In genomic region chr1:109790329-109790728, GRCh38 we compare ENCODE assay signal across 14 cellular contexts. TPM values are rescaled to one million over a fixed set of nuclear protein-coding genes. Genes with fewer than 3 reads are reported as not detected.
DNase-seq lines count a peak whose midpoint lies in the region; ATAC-seq and TF ChIP-seq lines count a peak whose summit lies in the region.
"Had no signal": no experiment of that assay in that cellular context is flagged by ENCODE, and none has a peak within 500 bp of the region (broad histone marks: within the 10 kb centered on the region; RNA-seq: fewer than 3 reads in every experiment).

No MANE protein-coding gene starts in this region.

- H3K36me3 ChIP-seq in stomach (no peaks in the 10 kb centered on the region), gastrocnemius medialis (no peaks in the 10 kb centered on the region)
- H3K36me3 ChIP-seq: HAP-1 had no signal

- TF ChIP-seq CTCF in stomach (IDR thresholded peaks at IDR 0.05) (no peak), gastrocnemius medialis (IDR thresholded peaks at IDR 0.05 in 4 of 5, conservative IDR thresholded peaks at IDR 0.05 in 1 of 5) (no peak)

- TF ChIP-seq POLR2A in stomach (IDR thresholded peaks at IDR 0.05), result no peak
- TF ChIP-seq POLR2A in gastrocnemius medialis (IDR thresholded peaks at IDR 0.05), result no peak

- H3K9me3 Mint-ChIP-seq in activated T-cell treated with anti-CD3 and anti-CD28 coated beads, Interleukin-2, amount 50 U/mL, for 72 hours, result no peaks in the 10 kb centered on the region
- H3K9me3 Mint-ChIP-seq in T-cell, result no peaks in the 10 kb centered on the region
- no peaks in the 10 kb centered on the region for H3K9me3 Mint-ChIP-seq in immature natural killer cell

- no peak for TF ChIP-seq EP300 in stomach (IDR thresholded peaks at IDR 0.05)

- H3K27me3 ChIP-seq in stomach, result no peaks in the 10 kb centered on the region
- H3K27me3 ChIP-seq in gastrocnemius medialis, result no peaks in the 10 kb centered on the region

- in situ Hi-C loops in gastrocnemius medialis (cut with MboI; ENCODE audit: low sequenced_read_pairs in 4 of 4), result no loop called here

- H3K9me3 ChIP-seq in stomach (no peaks in the 10 kb centered on the region), gastrocnemius medialis (no peaks in the 10 kb centered on the region)
- H3K9me3 ChIP-seq: HAP-1 had no signal

- CTCF ChIA-PET in T-cell (lab: Charles Lee), result interaction anchor here (0.5 to 2.4 kb wide), 18 partner anchors 9 to 1127 kb away, joined by 3 to 24 read pairs (median 3); partner anchors contain the start of genes AHCYL1 (in 1 of the 2) and GSTM1 (in 1 of the 2)

- H3K4me3 Mint-ChIP-seq in activated T-cell treated with anti-CD3 and anti-CD28 coated beads, Interleukin-2, amount 50 U/mL, for 72 hours, result peak overlapping the region; percentile 64 to 67
- H3K4me3 Mint-ChIP-seq in T-cell, result peak overlapping the region in 1 of 3 donors; percentile 59
- H3K4me3 Mint-ChIP-seq in immature natural killer cell, result peak overlapping the region; percentile 42 to 72 (median 64)

- POLR2A ChIA-PET in T-cell (lab: Charles Lee), result no interaction called here

- peak overlapping the region in 4 of 5 donors; percentile 59 to 66 (median 62) for H3K27ac ChIP-seq in stomach
- peak overlapping the region in 2 of 4 donors; percentile 37 to 49 for H3K27ac ChIP-seq in gastrocnemius medialis

- H3K4me1 Mint-ChIP-seq in activated T-cell treated with anti-CD3 and anti-CD28 coated beads, Interleukin-2, amount 50 U/mL, for 72 hours (ENCODE audit: low read depth), result peaks cover 66% of the 10 kb centered on the region
- H3K4me1 Mint-ChIP-seq in T-cell, result peaks cover 64 to 85% (median 72%) of the 10 kb centered on the region in 3 donors
- peaks cover 72 to 75% of the 10 kb centered on the region in 2 donors for H3K4me1 Mint-ChIP-seq in immature natural killer cell

- H3K27me3 Mint-ChIP-seq in activated T-cell treated with anti-CD3 and anti-CD28 coated beads, Interleukin-2, amount 50 U/mL, for 72 hours (ENCODE audit: low read depth), result no peaks in the 10 kb centered on the region
- H3K27me3 Mint-ChIP-seq in T-cell, result no peaks in the 10 kb centered on the region
- peaks cover 8 to 22% (median 11%) of the 10 kb centered on the region in 3 donors for H3K27me3 Mint-ChIP-seq in immature natural killer cell (ENCODE audit: low read depth in 3 of 3)

- no peak for DNase-seq in activated T-cell treated with anti-CD3 and anti-CD28 coated beads, Interleukin-2, amount 50 U/mL, for 72 hours
- no peak for DNase-seq in activated T-cell treated with anti-CD3 and anti-CD28 coated beads, Interleukin-2, amount 50 U/mL, for 48 hours
- DNase-seq in T-cell (no peak), immature natural killer cell (no peak), stomach (no peak), gastrocnemius medialis (no peak)
- no peak for DNase-seq in stimulated activated CD4-positive, alpha-beta T cell treated with anti-CD3 and anti-CD28 coated beads, Interleukin-1b, Interleukin-23, amount 100 ng/mL, for 48 hours
- DNase-seq: kidney glomerular epithelial cell, NCI-H2227 treated with DMSO at 0.1 percent for 48 hours had no signal

- no peaks in the 10 kb centered on the region for H3K36me3 Mint-ChIP-seq in activated T-cell treated with anti-CD3 and anti-CD28 coated beads, Interleukin-2, amount 50 U/mL, for 72 hours (ENCODE audit: insufficient read depth in 2 of 2)
- H3K36me3 Mint-ChIP-seq in T-cell (no peaks in the 10 kb centered on the region), immature natural killer cell (no peaks in the 10 kb centered on the region)

- ATAC-seq in activated T-cell treated with anti-CD3 and anti-CD28 coated beads, Interleukin-2, amount 50 U/mL, for 72 hours (replicated peaks in 1 of 2), result no peak
- no peak for ATAC-seq in T-cell (replicated peaks in 1 of 4)
- ATAC-seq in GM18502 (IDR thresholded peaks at IDR 0.05; ENCODE audit: poor library complexity, unreplicated experiment), result no peak
- ATAC-seq in gastrocnemius medialis, result no peak

- H3K27ac Mint-ChIP-seq in activated T-cell treated with anti-CD3 and anti-CD28 coated beads, Interleukin-2, amount 50 U/mL, for 72 hours, result peak overlapping the region; percentile 86
- H3K27ac Mint-ChIP-seq in T-cell (peak overlapping the region; percentile 90 to 94), immature natural killer cell (peak overlapping the region; percentile 75 to 95 (median 80))

- H3K4me1 ChIP-seq in stomach (peaks cover 48 to 97% (median 64%) of the 10 kb centered on the region in 4 donors), gastrocnemius medialis (peaks cover 29 to 42% of the 10 kb centered on the region in 2 donors)

- intact Hi-C loops in stomach (cut with DNase I; ENCODE audit: low total_unique reads), result no loop called here
- intact Hi-C loops in gastrocnemius medialis (cut with DNase I; ENCODE audit: low total_unique reads), result no loop called here

- no peak overlapping the region for H3K4me3 ChIP-seq in stomach
- H3K4me3 ChIP-seq in gastrocnemius medialis, result no peak overlapping the region
- H3K4me3 ChIP-seq: HAP-1, smooth muscle cell had no signal

- WGBS in stomach, 5 donors, result 81 to 90% (median 85%) methylated on average over 2 of the region's 2 CpGs

RNA-seq across cellular contexts. Expression of gene EPS8L3, which starts 26.6 kb away (rescaled TPM):
- total RNA-seq in activated T-cell treated with anti-CD3 and anti-CD28 coated beads, Interleukin-2, amount 50 U/mL, for 72 hours, result not detected
- under 1 TPM in 2 of 5 donors, not detected in 3; 0.47 to 0.49 TPM for total RNA-seq in T-cell
- under 1 TPM in 2 of 3 donors, not detected in 1; 0.09 to 0.13 TPM for polyA plus RNA-seq in immature natural killer cell
- 100 to 1,000 TPM in 2 of 5 donors, 10 to 100 TPM in 3; 22.3 to 299 (median 85.8) TPM for total RNA-seq in stomach
- 10 to 100 TPM in 1 of 3 donors, 1 to 10 TPM in 2; 9.5 to 40.9 (median 9.6) TPM for polyA plus RNA-seq in stomach
- total RNA-seq in gastrocnemius medialis, result 1 to 10 TPM in 1 of 4 donors, not detected in 3; 1.4 TPM
- total RNA-seq: glomerular endothelial cell, HT1080, smooth muscle cell had no signal
- polyA plus RNA-seq: smooth muscle cell had no signal

RNA-seq across cellular contexts. Expression of gene GSTM3, which starts 49.5 kb away (rescaled TPM):
- total RNA-seq in activated T-cell treated with anti-CD3 and anti-CD28 coated beads, Interleukin-2, amount 50 U/mL, for 72 hours, result 10 to 100 TPM in 1 of 2 donors, 1 to 10 TPM in 1; 8.1 to 13.3 TPM
- total RNA-seq in T-cell (10 to 100 TPM in 4 of 5 donors, 1 to 10 TPM in 1; 8.4 to 17.1 (median 10.3) TPM), stomach (100 to 1,000 TPM in 2 of 5 donors, 10 to 100 TPM in 3; 32.2 to 213 (median 84.6) TPM), gastrocnemius medialis (10 to 100 TPM; 54.2 to 85.6 (median 71.8) TPM)
- polyA plus RNA-seq in immature natural killer cell (1 to 10 TPM; 1.1 to 7.1 (median 5.9) TPM), stomach (100 to 1,000 TPM in 2 of 3 donors, 10 to 100 TPM in 1; 83.8 to 350 (median 194) TPM)

Comparison
In these comparisons a context has a peak if more than half of its experiments do, and no peak if none do; other contexts are left out.
1. RNA of gene EPS8L3, which starts 26.6 kb away (total RNA-seq): 22.3 to 299 TPM in stomach; 0.47 to 0.49 TPM in T-cell, not detected in activated T-cell treated with anti-CD3 and anti-CD28 coated beads, Interleukin-2, amount 50 U/mL, for 72 hours and 1.4 TPM in gastrocnemius medialis; every median in the first group is over 4 times any median in the second.
2. Peak in every context shown above with its lines, with median percentiles within 50 percentile points of each other: H3K27ac Mint-ChIP-seq.